Comparison of ENCODE assay signal across 8 cellular contexts in the genomic region with DNA sequence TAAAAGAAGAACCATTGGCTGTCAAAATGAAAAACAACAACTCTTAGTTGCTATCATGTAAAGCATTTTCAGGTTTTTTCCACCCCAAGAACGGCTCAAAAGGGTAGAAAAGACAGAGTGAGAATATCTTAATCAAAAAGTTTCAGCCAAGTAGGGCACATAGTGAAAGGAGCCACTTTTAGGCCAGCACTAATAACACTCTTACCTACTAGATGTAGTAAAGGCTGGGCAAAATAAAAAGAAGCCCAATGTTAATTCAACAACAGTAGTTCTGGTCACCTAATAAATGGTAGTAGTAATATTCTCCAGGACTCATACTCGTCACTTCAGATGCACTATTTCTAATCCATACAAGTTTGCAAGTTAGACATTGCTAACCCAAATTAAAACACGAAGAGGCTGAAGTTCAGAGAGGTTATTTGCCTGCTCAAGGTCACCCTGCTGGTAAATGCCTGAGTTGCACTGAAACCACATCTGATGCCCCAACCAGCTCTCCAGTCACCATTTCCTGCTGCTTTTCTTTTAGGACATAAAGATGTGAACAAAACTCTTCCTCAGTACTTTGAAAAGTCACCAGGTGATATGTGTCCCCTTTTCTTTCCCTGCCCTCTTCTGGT. TPM values are rescaled to one million over a fixed set of nuclear protein-coding genes. Genes with fewer than 3 reads are reported as not detected.
DNase-seq lines count a peak whose midpoint lies in the region; ATAC-seq, FAIRE-seq and TF ChIP-seq lines count a peak whose summit lies in the region.

No MANE protein-coding gene starts in this region.

- H3K4me3 ChIP-seq in GM12875 (ENCODE audit: low read depth, low read length) (no peak overlapping the region), adrenal gland (no peak overlapping the region), small intestine (ENCODE audit: low read depth in 1 of 2, low read length in 2 of 2) (no peak overlapping the region)

- WGBS in adrenal gland, 4 donors = 55 to 67% (median 61%) methylated on average over 3 of the region's 3 CpGs
- 38 to 46% (median 39%) methylated on average over 3 of the region's 3 CpGs for WGBS in small intestine, 3 donors

- H3K36me3 ChIP-seq in adrenal gland (replicated peaks in 1 of 2) (no peaks in the 10 kb centered on the region), small intestine (ENCODE audit: control insufficient read depth in 2 of 2, insufficient read depth in 2 of 2, low read length in 2 of 2) (no peaks in the 10 kb centered on the region)

- H3K4me1 ChIP-seq in adrenal gland (replicated peaks in 1 of 2) = peaks cover 6 to 17% of the 10 kb centered on the region in 2 donors
- peaks cover 9 to 14% of the 10 kb centered on the region in 2 donors for H3K4me1 ChIP-seq in small intestine (ENCODE audit: control insufficient read depth in 2 of 2, insufficient read depth in 1 of 2, low read depth in 1 of 2, low read length in 1 of 2)

- H3K27me3 ChIP-seq in adrenal gland = no peaks in the 10 kb centered on the region
- H3K27me3 ChIP-seq in small intestine (ENCODE audit: control insufficient read depth in 2 of 2, insufficient read depth in 2 of 2, low read length in 2 of 2) = no peaks in the 10 kb centered on the region

- DNase-seq in adrenal gland (peak in 4 of 7 donors; percentile 11 to 33 (median 17)), small intestine (peak; percentile 45), pons (ENCODE audit: low spot score) (no peak), NCI-H1092 (lab: John Stamatoyannopoulos, UW) (no peak)
- DNase-seq in activated CD8-positive, alpha-beta memory T cell treated with anti-CD3 and anti-CD28 coated beads for 24 hours = no peak

- peak; percentile 53 for TF ChIP-seq CTCF in GM12875 (IDR thresholded peaks at IDR 0.05; ENCODE audit: borderline replicate concordance, insufficient read depth, low read depth, low read length)
- TF ChIP-seq CTCF in adrenal gland (IDR thresholded peaks at IDR 0.05) = peak; percentile 23 to 34 (median 28)

- ATAC-seq in GM21447 (IDR thresholded peaks at IDR 0.05; ENCODE audit: unreplicated experiment) (peak; percentile 61), HG03469 (IDR thresholded peaks at IDR 0.05; ENCODE audit: unreplicated experiment) (peak; percentile 60)

- intact Hi-C loops in adrenal gland (cut with DNase I) = no loop called here

- H3K9me3 ChIP-seq in adrenal gland (replicated peaks in 1 of 3) (no peaks in the 10 kb centered on the region), small intestine (ENCODE audit: control insufficient read depth, low read depth) (no peaks in the 10 kb centered on the region)

- no peak for FAIRE-seq in small intestine (lab: Jason Lieb, UNC)

- no peak overlapping the region for H3K27ac ChIP-seq in adrenal gland
- peak overlapping the region in 1 of 2 donors; percentile 30 for H3K27ac ChIP-seq in small intestine (ENCODE audit: low read depth in 1 of 2, low read length in 1 of 2)

- no peak for TF ChIP-seq POLR2A in adrenal gland (IDR thresholded peaks at IDR 0.05)

RNA-seq across cellular contexts. Expression of gene GOLIM4, which starts 7.5 kb away (rescaled TPM):
- 10 to 100 TPM; 14.7 to 23.8 (median 17.0) TPM for total RNA-seq in adrenal gland
- 10 to 100 TPM in 2 of 3 donors, 1 to 10 TPM in 1; 6.5 to 25.2 (median 12.4) TPM for polyA plus RNA-seq in adrenal gland
- 10 to 100 TPM; 23.2 to 47.4 (median 44.5) TPM for polyA plus RNA-seq in small intestine

Comparison
In these comparisons a context has a peak if more than half of its experiments do, and no peak if none do; other contexts are left out.
1. DNase-seq: peak in adrenal gland (4 of 7) and small intestine (single experiment); none in pons (single experiment), NCI-H1092 (single experiment) and activated CD8-positive, alpha-beta memory T cell treated with anti-CD3 and anti-CD28 coated beads for 24 hours (single experiment).